In genomic region chr9:28720746-28721145, GRCh38 we compare ENCODE assay signal across 16 cellular contexts.
A peak's percentile ranks its signal among the peaks of the same experiment; 100 is the strongest.
DNase-seq lines count a peak whose midpoint lies in the region; ATAC-seq and TF ChIP-seq lines count a peak whose summit lies in the region.
"Had no signal": no experiment of that assay in that cellular context is flagged by ENCODE, and none has a peak within 500 bp of the region (broad histone marks: within the 10 kb centered on the region; RNA-seq: fewer than 3 reads in every experiment).

No MANE protein-coding gene starts in this region.

- TF ChIP-seq CTCF in foreskin keratinocyte (conservative IDR thresholded peaks at IDR 0.05) = no peak

- peak; percentile 34 for DNase-seq in COLO829 (ENCODE audit: low spot score)
- DNase-seq in HT1080 (ENCODE audit: low read depth) = peak; percentile 51
- peak; percentile 9 to 34 for DNase-seq in foreskin keratinocyte
- no peak for DNase-seq in NCI-H446 (lab: John Stamatoyannopoulos, UW)
- no peak for DNase-seq in stimulated activated CD8-positive, alpha-beta memory T cell treated with anti-CD3 and anti-CD28 coated beads, Interleukin-4, amount 100 ng/mL, for 48 hours
- DNase-seq: CD4-positive, alpha-beta memory T cell; DMS 273 treated with DMSO at 0.1 percent for 48 hours; DMS53; DND-41; EL; H9; KG1 had no signal

- H3K27ac ChIP-seq in foreskin keratinocyte = no peak overlapping the region
- H3K27ac ChIP-seq: A549, BLaER1 had no signal

- peak; percentile 52 for ATAC-seq in foreskin keratinocyte
- ATAC-seq in HG03097 (IDR thresholded peaks at IDR 0.05; ENCODE audit: low FRiP score, unreplicated experiment) = no peak
- no peak for ATAC-seq in HG03196 (IDR thresholded peaks at IDR 0.05; ENCODE audit: unreplicated experiment)
- ATAC-seq: A549 had no signal

- no peaks in the 10 kb centered on the region for H3K27me3 ChIP-seq in foreskin keratinocyte
- H3K27me3 ChIP-seq: BLaER1 had no signal

- H3K4me1 ChIP-seq in foreskin keratinocyte = no peaks in the 10 kb centered on the region
- H3K4me1 ChIP-seq: A549, BLaER1 had no signal

Comparison
In these comparisons a context has a peak if more than half of its experiments do, and no peak if none do; other contexts are left out.
1. DNase-seq: peak in COLO829 (single experiment), HT1080 (single experiment) and foreskin keratinocyte (2 of 2); none in NCI-H446 (0 of 2) and stimulated activated CD8-positive, alpha-beta memory T cell treated with anti-CD3 and anti-CD28 coated beads, Interleukin-4, amount 100 ng/mL, for 48 hours (single experiment).